10 cellular contexts compared by ENCODE assay signal in genomic region chr16:8960788-8961109, GRCh38. TPM values are rescaled to one million over a fixed set of nuclear protein-coding genes. Genes with fewer than 3 reads are reported as not detected.
DNase-seq lines count a peak whose midpoint lies in the region; ATAC-seq and TF ChIP-seq lines count a peak whose summit lies in the region.
"Had no signal": no experiment of that assay in that cellular context is flagged by ENCODE, and none has a peak within 500 bp of the region (broad histone marks: within the 10 kb centered on the region; RNA-seq: fewer than 3 reads in every experiment).

No MANE protein-coding gene starts in this region.

- H3K4me2 ChIP-seq in DND-41 (ENCODE audit: insufficient read depth, low read length): peak overlapping the region; percentile 87
- peak overlapping the region; percentile 79 for H3K4me2 ChIP-seq in OCI-LY1 (ENCODE audit: low read length)
- peak overlapping the region; percentile 22 for H3K4me2 ChIP-seq in osteoblast (ENCODE audit: insufficient read depth, low read length)

- H3K9ac ChIP-seq in DND-41 (ENCODE audit: low read depth, low read length) (peak overlapping the region; percentile 94), OCI-LY1 (ENCODE audit: low read length) (peak overlapping the region; percentile 75), endocrine pancreas (ENCODE audit: control insufficient read depth, insufficient read depth, low read length) (peak overlapping the region; percentile 5)

- no peaks in the 10 kb centered on the region for H3F3A ChIP-seq in OCI-LY1 (ENCODE audit: insufficient read depth, low read length)

- H3K4me3 ChIP-seq in DND-41 (ENCODE audit: low read depth in 1 of 2, low read length in 2 of 2) (peak overlapping the region; percentile 11 to 72; a peak in 3 of 4 replicates), OCI-LY1 (ENCODE audit: low read depth, low read length, poor library complexity, severe bottlenecking) (peak overlapping the region; percentile 74), endocrine pancreas (ENCODE audit: control insufficient read depth, insufficient read depth, low read length) (no peak overlapping the region), osteoblast (ENCODE audit: insufficient read depth, low read length) (no peak overlapping the region)

- H3K27me3 ChIP-seq in DND-41 (ENCODE audit: insufficient read depth, low read length, poor library complexity): no peaks in the 10 kb centered on the region
- no peaks in the 10 kb centered on the region for H3K27me3 ChIP-seq in OCI-LY1 (ENCODE audit: insufficient read depth, low read length)
- H3K27me3 ChIP-seq in endocrine pancreas (ENCODE audit: control insufficient read depth, insufficient read depth, low read length): no peaks in the 10 kb centered on the region
- no peaks in the 10 kb centered on the region for H3K27me3 ChIP-seq in osteoblast (ENCODE audit: insufficient read depth, low read length)
- H3K27me3 ChIP-seq: uterus had no signal

- TF ChIP-seq CTCF in DND-41 (IDR thresholded peaks at IDR 0.05; ENCODE audit: borderline replicate concordance, extremely low read depth, low read length, poor library complexity, severe bottlenecking): no peak
- TF ChIP-seq CTCF in OCI-LY1 (IDR thresholded peaks at IDR 0.05; ENCODE audit: low read length): no peak
- no peak for TF ChIP-seq CTCF in osteoblast (IDR thresholded peaks at IDR 0.05; ENCODE audit: extremely low read depth, low read depth, low read length)

- H3K9me3 ChIP-seq in DND-41 (ENCODE audit: insufficient read depth, low read length, severe bottlenecking) (no peaks in the 10 kb centered on the region), OCI-LY1 (ENCODE audit: low read length) (no peaks in the 10 kb centered on the region), endocrine pancreas (ENCODE audit: control insufficient read depth, low read length) (no peaks in the 10 kb centered on the region), osteoblast (ENCODE audit: low read depth, low read length) (no peaks in the 10 kb centered on the region)
- H3K9me3 ChIP-seq: uterus had no signal

- H3K36me3 ChIP-seq in DND-41 (ENCODE audit: insufficient read depth, low read length) (peaks cover 20% of the 10 kb centered on the region; the same call in 1 of the 2 replicates), OCI-LY1 (ENCODE audit: insufficient read depth, low read length) (peaks cover 15% of the 10 kb centered on the region; the same call in 1 of the 2 replicates), endocrine pancreas (ENCODE audit: control insufficient read depth, insufficient read depth, low read length) (no peaks in the 10 kb centered on the region), osteoblast (ENCODE audit: insufficient read depth, low read length) (no peaks in the 10 kb centered on the region)
- H3K36me3 ChIP-seq: uterus had no signal

- peak overlapping the region; percentile 83 for H3K27ac ChIP-seq in DND-41 (ENCODE audit: low read length)
- H3K27ac ChIP-seq in OCI-LY1 (ENCODE audit: low read depth, low read length, poor library complexity, severe bottlenecking): peak overlapping the region; percentile 90
- H3K27ac ChIP-seq in osteoblast (ENCODE audit: low read depth, low read length): no peak overlapping the region

- H3K79me2 ChIP-seq in DND-41 (ENCODE audit: insufficient read depth, low read length) (peaks cover 83% of the 10 kb centered on the region), OCI-LY1 (ENCODE audit: insufficient read depth, low read length) (peaks cover 73% of the 10 kb centered on the region), osteoblast (ENCODE audit: insufficient read depth, low read length) (peaks cover 74% of the 10 kb centered on the region)

- H3K4me1 ChIP-seq in DND-41 (ENCODE audit: insufficient read depth, low read length): peaks cover 76% of the 10 kb centered on the region
- H3K4me1 ChIP-seq in OCI-LY1 (ENCODE audit: insufficient read depth, low read length, severe bottlenecking): peaks cover 64% of the 10 kb centered on the region
- H3K4me1 ChIP-seq in endocrine pancreas (ENCODE audit: control insufficient read depth, insufficient read depth, low read length): no peaks in the 10 kb centered on the region
- H3K4me1 ChIP-seq in osteoblast (ENCODE audit: insufficient read depth, low read length): peaks cover 53% of the 10 kb centered on the region

- H2AFZ ChIP-seq in DND-41 (ENCODE audit: low read depth, low read length) (no peak overlapping the region), OCI-LY1 (ENCODE audit: low read length) (no peak overlapping the region), osteoblast (ENCODE audit: low read length) (no peak overlapping the region)

- ATAC-seq in DND-41 (ENCODE audit: insufficient read depth, low read depth): no peak
- no peak for ATAC-seq in HG02678 (IDR thresholded peaks at IDR 0.05; ENCODE audit: unreplicated experiment)
- ATAC-seq in esophagus mucosa: no peak

- H3K9me2 ChIP-seq in OCI-LY1 (ENCODE audit: low read depth, low read length): no peaks in the 10 kb centered on the region

- DNase-seq in DND-41: no peak
- peak; percentile 78 for DNase-seq in osteoblast (ENCODE audit: insufficient read length, low spot score, missing footprints)
- no peak for DNase-seq in dedifferentiated amniotic fluid mesenchymal stem cell (ENCODE audit: extremely low spot score)
- no peak for DNase-seq in amniotic stem cell (lab: John Stamatoyannopoulos, UW)
- DNase-seq: activated CD8-positive, alpha-beta memory T cell treated with anti-CD3 and anti-CD28 coated beads, Interleukin-2, amount 50 U/mL, for 4 hours; uterus had no signal

- H4K20me1 ChIP-seq in DND-41 (ENCODE audit: insufficient read depth, low read length) (peaks cover 73% of the 10 kb centered on the region), OCI-LY1 (ENCODE audit: insufficient read depth, low read length) (no peaks in the 10 kb centered on the region), osteoblast (ENCODE audit: insufficient read depth, low read length) (peaks cover 68% of the 10 kb centered on the region)

RNA-seq across cellular contexts. Expression of gene USP7, which starts 3.0 kb away (rescaled TPM):
- total RNA-seq in osteoblast (46.0 and 51.4 TPM in 2 replicates), esophagus mucosa (87.3 TPM)

Comparison
In these comparisons a context has a peak if more than half of its experiments do, and no peak if none do; other contexts are left out.
1. H3K4me2 ChIP-seq: peak in every context shown above with its lines; median percentile 87 in DND-41; 79 in OCI-LY1; 22 in osteoblast.
2. H3K4me3 ChIP-seq: peak in DND-41 (2 of 2) and OCI-LY1 (single experiment); none in endocrine pancreas (single experiment) and osteoblast (single experiment).
3. H3K9ac ChIP-seq: peak in every context shown above with its lines; median percentile 94 in DND-41; 75 in OCI-LY1; 5 in endocrine pancreas.